30 cellular contexts compared by ENCODE assay signal in genomic region chr10:117721883-117722282, GRCh38.
"Had no signal": no experiment of that assay in that cellular context is flagged by ENCODE, and none has a peak within 500 bp of the region (broad histone marks: within the 10 kb centered on the region; RNA-seq: fewer than 3 reads in every experiment).

No MANE protein-coding gene starts in this region.

- H3K4me1 Mint-ChIP-seq: naive B cell; naive thymus-derived CD8-positive, alpha-beta T cell; stimulated activated memory B cell treated with anti-CD40 and anti-IgM and Interleukin-4, amounts not matched to agents 10 μg/mL and 1 μg/mL and 100 μg/mL, for 72 hours; stimulated activated naive CD8-positive, alpha-beta T cell treated with anti-CD3 and anti-CD28 coated beads, Interleukin-15, amount 100 ng/mL, for 72 hours had no signal

- H3K36me3 Mint-ChIP-seq: naive B cell; naive thymus-derived CD8-positive, alpha-beta T cell; natural killer cell treated with Interleukin-12 subunit alpha and Interleukin-12 subunit beta and Interleukin-15 and Interleukin-18, amount 100 ng/mL, for 72 hours; stimulated activated memory B cell treated with anti-CD40 and anti-IgM and Interleukin-4, amounts not matched to agents 10 μg/mL and 1 μg/mL and 100 μg/mL, for 72 hours had no signal

- H3K79me2 ChIP-seq: parathyroid adenoma had no signal

- ATAC-seq: naive thymus-derived CD8-positive, alpha-beta T cell; natural killer cell treated with Interleukin-12 subunit alpha and Interleukin-12 subunit beta and Interleukin-15 and Interleukin-18, amount 100 ng/mL, for 72 hours; sciatic nerve; stimulated activated memory B cell treated with anti-CD40 and anti-IgM and Interleukin-4, amounts not matched to agents 10 μg/mL and 1 μg/mL and 100 μg/mL, for 72 hours; stimulated activated naive CD8-positive, alpha-beta T cell treated with anti-CD3 and anti-CD28 coated beads, Interleukin-15, amount 100 ng/mL, for 72 hours; stimulated activated naive CD8-positive, alpha-beta T cell treated with anti-CD3 and anti-CD28 coated beads, Interleukin-15, Interleukin-2, amounts not matched to agents 100 U/mL and 50 U/mL, for 24 hours had no signal

- H3K27ac Mint-ChIP-seq: naive B cell; naive thymus-derived CD8-positive, alpha-beta T cell; natural killer cell treated with Interleukin-12 subunit alpha and Interleukin-12 subunit beta and Interleukin-15 and Interleukin-18, amount 100 ng/mL, for 72 hours; stimulated activated memory B cell treated with anti-CD40 and anti-IgM and Interleukin-4, amounts not matched to agents 10 μg/mL and 1 μg/mL and 100 μg/mL, for 72 hours; stimulated activated naive CD8-positive, alpha-beta T cell treated with anti-CD3 and anti-CD28 coated beads, Interleukin-15, amount 100 ng/mL, for 72 hours had no signal

- FAIRE-seq: urothelium cell line had no signal

- H3K4me3 Mint-ChIP-seq: naive B cell; naive thymus-derived CD8-positive, alpha-beta T cell; natural killer cell treated with Interleukin-12 subunit alpha and Interleukin-12 subunit beta and Interleukin-15 and Interleukin-18, amount 100 ng/mL, for 72 hours; neural crest cell; stimulated activated memory B cell treated with anti-CD40 and anti-IgM and Interleukin-4, amounts not matched to agents 10 μg/mL and 1 μg/mL and 100 μg/mL, for 72 hours; stimulated activated naive CD8-positive, alpha-beta T cell treated with anti-CD3 and anti-CD28 coated beads, Interleukin-15, amount 100 ng/mL, for 72 hours had no signal

- H3K27ac ChIP-seq: ovary, parathyroid adenoma, psoas muscle, right atrium auricular region, skin epidermis, spleen, suprapubic skin, testis, tibial artery, transverse colon, upper lobe of left lung had no signal

- H3K4me2 ChIP-seq: smooth muscle cell had no signal

- H3K4me1 ChIP-seq: parathyroid adenoma, psoas muscle, right atrium auricular region, spleen, suprapubic skin, testis, tibial artery, transverse colon, upper lobe of left lung had no signal

- H3K27me3 ChIP-seq: ovary, right atrium auricular region, testis, upper lobe of left lung had no signal

- H3K36me3 ChIP-seq: ovary, right atrium auricular region, spleen, suprapubic skin, tibial artery, transverse colon, upper lobe of left lung had no signal

- H3K4me3 ChIP-seq: ovary, psoas muscle, right atrium auricular region, skin epidermis, smooth muscle cell, spleen, suprapubic skin, testis, tibial artery, transverse colon, upper lobe of left lung had no signal

- DNase-seq: naive B cell; naive thymus-derived CD8-positive, alpha-beta T cell; occipital lobe; ovary; posterior cingulate gyrus; psoas muscle; spleen; stimulated activated CD4-positive, alpha-beta T cell treated with anti-CD3 and anti-CD28 coated beads, Interleukin-12 subunit alpha, Interleukin-12 subunit beta, amount 100 ng/mL, for 4 hours; stimulated activated CD4-positive, alpha-beta T cell treated with anti-CD3 and anti-CD28 coated beads, Interleukin-1b, Interleukin-23, amount 100 ng/mL, for 48 hours; stimulated activated CD4-positive, alpha-beta T cell treated with anti-CD3 and anti-CD28 coated beads, Interleukin-4, amount 100 ng/mL, for 1 hour; stimulated activated CD4-positive, alpha-beta T cell treated with anti-CD3 and anti-CD28 coated beads, Interleukin-4, amount 100 ng/mL, for 4 hours; stimulated activated CD8-positive, alpha-beta memory T cell treated with anti-CD3 and anti-CD28 coated beads, Interleukin-4, amount 100 ng/mL, for 48 hours; stimulated activated naive CD4-positive, alpha-beta T cell; stimulated activated naive CD8-positive, alpha-beta T cell treated with anti-CD3 and anti-CD28 coated beads, Interleukin-15, amount 100 ng/mL, for 72 hours; stimulated activated naive CD8-positive, alpha-beta T cell treated with anti-CD3 and anti-CD28 coated beads, Interleukin-15, Interleukin-2, amounts not matched to agents 100 U/mL and 50 U/mL, for 24 hours; substantia nigra; testis; tibial artery; transverse colon; upper lobe of left lung had no signal

- H3K9ac ChIP-seq: parathyroid adenoma had no signal

- H3K9me3 Mint-ChIP-seq: stimulated activated memory B cell treated with anti-CD40 and anti-IgM and Interleukin-4, amounts not matched to agents 10 μg/mL and 1 μg/mL and 100 μg/mL, for 72 hours had no signal

- H3K9me3 ChIP-seq: ovary, psoas muscle, suprapubic skin, testis, transverse colon, upper lobe of left lung had no signal
